ENCODE assay signal across 17 cellular contexts in the genomic region with DNA sequence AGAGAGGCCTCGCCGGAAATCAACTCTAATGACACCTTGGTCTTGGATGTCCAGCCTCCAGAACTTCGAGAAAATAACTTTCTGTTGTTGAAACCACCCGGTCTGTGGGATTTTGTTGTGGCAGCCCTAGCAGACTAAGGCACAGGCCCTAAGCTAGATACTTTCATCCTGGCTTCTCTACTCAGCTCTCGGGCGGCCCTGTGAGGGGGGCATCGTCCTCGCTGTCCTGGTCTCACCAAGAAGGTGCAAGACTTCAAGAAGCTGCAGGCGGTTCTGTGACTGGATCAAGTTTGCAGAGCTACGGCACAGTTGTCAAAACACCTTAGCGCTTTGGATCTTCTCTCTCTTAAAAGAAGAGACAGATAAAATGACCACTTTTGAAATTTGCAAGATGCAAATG.
A peak's percentile ranks its signal among the peaks of the same experiment; 100 is the strongest.
DNase-seq lines count a peak whose midpoint lies in the region; TF ChIP-seq lines count a peak whose summit lies in the region.
"Had no signal": no experiment of that assay in that cellular context is flagged by ENCODE, and none has a peak within 500 bp of the region (broad histone marks: within the 10 kb centered on the region; RNA-seq: fewer than 3 reads in every experiment).

No MANE protein-coding gene starts in this region.

- intact Hi-C loops in spleen (cut with DNase I; ENCODE audit: low total_unique reads) = no loop called here

- no peak overlapping the region for H3K4me3 ChIP-seq in BLaER1
- H3K4me3 ChIP-seq in HL-60 (replicated peaks; ENCODE audit: insufficient read depth, low read length) = no peak overlapping the region
- H3K4me3 ChIP-seq in iPS-20b (ENCODE audit: low read length) = no peak overlapping the region
- no peak overlapping the region for H3K4me3 ChIP-seq in spleen
- no peak overlapping the region for H3K4me3 ChIP-seq in neuronal stem cell (ENCODE audit: low read length in 2 of 2)
- H3K4me3 ChIP-seq: GM23248 had no signal

- no peak overlapping the region for H3K4ac ChIP-seq in neuronal stem cell (ENCODE audit: low read length)

- no peak overlapping the region for H3K27ac Mint-ChIP-seq in HFFc6
- H3K27ac Mint-ChIP-seq: B cell; CD4-positive, alpha-beta memory T cell; IgD-negative memory B cell had no signal

- H3K4me2 ChIP-seq in BLaER1 = peak overlapping the region; percentile 79
- no peak overlapping the region for H3K4me2 ChIP-seq in neuronal stem cell (ENCODE audit: insufficient read depth, low read length, poor library complexity, severe bottlenecking)

- H3K9ac ChIP-seq in BLaER1 = 0 out of 2 replicates have a peak overlapping the region, but pooled peaks have one; percentile 48
- H3K9ac ChIP-seq in iPS-20b (ENCODE audit: low read depth, low read length) = peak overlapping the region; percentile 13; the same call in 1 of the 2 replicates
- H3K9ac ChIP-seq in neuronal stem cell (ENCODE audit: low read depth, low read length, poor library complexity) = no peak overlapping the region
- H3K9ac ChIP-seq: GM23248 had no signal

- H3K27ac ChIP-seq in BLaER1 (no peak overlapping the region), HL-60 (replicated peaks) (peak overlapping the region; percentile 24; the same call in 1 of the 2 replicates), iPS-20b (ENCODE audit: low read length) (no peak overlapping the region), spleen (no peak overlapping the region), neuronal stem cell (replicated peaks; ENCODE audit: low read length) (no peak overlapping the region)
- H3K27ac ChIP-seq: C4-2B, GM23248 had no signal

- H2AFZ ChIP-seq in neuronal stem cell (ENCODE audit: low read length) = no peak overlapping the region
- H2AFZ ChIP-seq: GM23248 had no signal

- H3K4me3 Mint-ChIP-seq in HFFc6 = no peak overlapping the region
- H3K4me3 Mint-ChIP-seq: B cell; CD4-positive, alpha-beta memory T cell; IgD-negative memory B cell had no signal

- no peak overlapping the region for H2AK5ac ChIP-seq in neuronal stem cell (ENCODE audit: low read depth, low read length)

- peaks cover 57% of the 10 kb centered on the region for H3K9me3 Mint-ChIP-seq in HFFc6
- H3K9me3 Mint-ChIP-seq: IgD-negative memory B cell had no signal

- H4K91ac ChIP-seq in neuronal stem cell (ENCODE audit: low read depth, low read length, poor library complexity) = no peak overlapping the region

- no peak overlapping the region for H2BK15ac ChIP-seq in neuronal stem cell (ENCODE audit: low read length)

- H3K23ac ChIP-seq in neuronal stem cell (ENCODE audit: low read depth, low read length, poor library complexity) = no peak overlapping the region

- H3K36me3 ChIP-seq in BLaER1 (no peaks in the 10 kb centered on the region), iPS-20b (ENCODE audit: insufficient read depth, low read depth, low read length) (no peaks in the 10 kb centered on the region), spleen (no peaks in the 10 kb centered on the region), neuronal stem cell (replicated peaks in 1 of 2; ENCODE audit: control insufficient read depth in 2 of 2, insufficient read depth in 2 of 2, low read length in 2 of 2) (no peaks in the 10 kb centered on the region)

- no peaks in the 10 kb centered on the region for H4K20me1 ChIP-seq in BLaER1

- no peaks in the 10 kb centered on the region for H3K36me3 Mint-ChIP-seq in HFFc6 (ENCODE audit: low read depth)
- H3K36me3 Mint-ChIP-seq: CD4-positive, alpha-beta memory T cell; IgD-negative memory B cell had no signal

- TF ChIP-seq CTCF in HL-60 (IDR thresholded peaks at IDR 0.05; ENCODE audit: insufficient read depth, low read length) (no peak), spleen (IDR thresholded peaks at IDR 0.05 in 8 of 11, conservative IDR thresholded peaks at IDR 0.05 in 3 of 11) (no peak), HFFc6 (IDR thresholded peaks at IDR 0.05) (no peak)

- H2BK12ac ChIP-seq in neuronal stem cell (ENCODE audit: low read length) = no peak overlapping the region

- no peaks in the 10 kb centered on the region; the same call in 1 of the 2 replicates for H3K27me3 Mint-ChIP-seq in HFFc6 (ENCODE audit: insufficient read depth)

- no peak overlapping the region for H3K18ac ChIP-seq in neuronal stem cell (ENCODE audit: low read length)

- no peaks in the 10 kb centered on the region for H3K79me1 ChIP-seq in neuronal stem cell (ENCODE audit: low read depth, low read length)

- no peak for TF ChIP-seq POLR2A in spleen (IDR thresholded peaks at IDR 0.05)

- WGBS in spleen, 5 donors = 87 to 90% (median 89%) methylated on average over 10 to 11 of the region's 11 CpGs
- no CpG with 5 or more reads among the region's 11 CpGs for WGBS in neuronal stem cell (ENCODE audit: extremely low coverage in 2 of 2, insufficient read length in 2 of 2, insufficient replicate concordance in 1 of 2), 2 donors

- H3K4me1 ChIP-seq in BLaER1 (peaks cover 46% of the 10 kb centered on the region), iPS-20b (ENCODE audit: insufficient read depth, low read length) (peaks cover 21% of the 10 kb centered on the region), spleen (peaks cover 11 to 31% (median 19%) of the 10 kb centered on the region in 6 donors), neuronal stem cell (ENCODE audit: control insufficient read depth in 2 of 2, insufficient read depth in 1 of 2, low read depth in 1 of 2, low read length in 2 of 2) (peaks cover 13 to 43% of the 10 kb centered on the region in 2 donors)

- DNase-seq in HL-60 (ENCODE audit: low read depth in 1 of 2, low spot score in 1 of 2) (no peak), spleen (peak; percentile 52), HFFc6 (no peak), NCI-H1417 treated with DMSO at 0.1 percent for 48 hours (lab: John Stamatoyannopoulos, UW) (no peak), neuronal stem cell (ENCODE audit: low spot score) (no peak)
- DNase-seq: 8988T; CD4-positive, alpha-beta memory T cell; DMS79 treated with DMSO at 0.1 percent for 48 hours; GF-D8; GM23248; HCEC 1CT; KBM-7 had no signal

- no peak overlapping the region for H3K14ac ChIP-seq in neuronal stem cell (ENCODE audit: low read length)

- no peak overlapping the region for H4K8ac ChIP-seq in neuronal stem cell (ENCODE audit: low read depth, low read length)

- no peak overlapping the region for H2BK5ac ChIP-seq in neuronal stem cell (ENCODE audit: low read length)

- H3K9me3 ChIP-seq in BLaER1 (no peaks in the 10 kb centered on the region), iPS-20b (ENCODE audit: insufficient read depth, low read depth, low read length) (no peaks in the 10 kb centered on the region), spleen (no peaks in the 10 kb centered on the region), neuronal stem cell (replicated peaks in 1 of 2; ENCODE audit: control insufficient read depth in 2 of 2, insufficient read depth in 1 of 2, low read depth in 1 of 2, low read length in 2 of 2) (no peaks in the 10 kb centered on the region)

- H3K27me3 ChIP-seq in BLaER1 = peaks cover 12% of the 10 kb centered on the region
- H3K27me3 ChIP-seq in HL-60 (ENCODE audit: insufficient read depth, poor library complexity, severe bottlenecking) = no peaks in the 10 kb centered on the region
- no peaks in the 10 kb centered on the region for H3K27me3 ChIP-seq in iPS-20b (ENCODE audit: insufficient read depth, low read length)
- H3K27me3 ChIP-seq in spleen (replicated peaks in 1 of 7) = peaks cover 0 to 15% (median 0%) of the 10 kb centered on the region in 7 donors
- H3K27me3 ChIP-seq in neuronal stem cell (ENCODE audit: control insufficient read depth in 3 of 3, insufficient read depth in 3 of 3, low read depth in 1 of 3, low read length in 3 of 3) = no peaks in the 10 kb centered on the region

- no peak overlapping the region for H2BK120ac ChIP-seq in neuronal stem cell (ENCODE audit: low read depth, low read length)

- H3K4me1 Mint-ChIP-seq in HFFc6 (ENCODE audit: low read depth) = no peaks in the 10 kb centered on the region
